ENCODE assay signal across 24 cellular contexts in the genomic region with DNA sequence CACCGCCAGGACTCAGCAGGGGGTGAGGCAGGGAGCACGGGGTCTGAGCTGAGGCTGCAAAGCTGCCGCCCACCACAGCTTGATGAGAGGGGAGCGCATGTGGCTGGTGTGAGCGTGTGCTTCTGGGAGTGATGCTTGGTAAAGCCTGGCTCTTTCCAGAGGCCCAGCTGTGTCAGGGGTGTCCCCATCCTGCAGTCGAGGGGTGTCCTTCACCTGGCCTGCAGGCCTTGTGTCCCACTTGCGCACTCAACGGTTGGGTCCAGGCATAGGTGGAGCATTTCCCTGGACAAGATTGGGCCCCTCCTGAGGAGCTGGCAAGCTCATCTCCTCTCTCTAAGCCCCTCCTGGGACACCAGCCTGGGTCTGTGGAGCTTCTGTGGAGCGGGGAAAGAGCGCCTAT.
DNase-seq lines count a peak whose midpoint lies in the region; ATAC-seq, FAIRE-seq and TF ChIP-seq lines count a peak whose summit lies in the region.
"Had no signal": no experiment of that assay in that cellular context is flagged by ENCODE, and none has a peak within 500 bp of the region (broad histone marks: within the 10 kb centered on the region; RNA-seq: fewer than 3 reads in every experiment).

No MANE protein-coding gene starts in this region.

- H3K79me2 ChIP-seq in H9 (ENCODE audit: insufficient read depth, low read length) = no peaks in the 10 kb centered on the region

- no peaks in the 10 kb centered on the region for H3K4me1 ChIP-seq in H9 (ENCODE audit: insufficient read depth, low read length)
- H3K4me1 ChIP-seq in kidney (ENCODE audit: control insufficient read depth in 1 of 2, insufficient read depth in 1 of 2, low read depth in 1 of 2, low read length in 2 of 2) = peaks cover 0 to 11% of the 10 kb centered on the region in 2 donors
- H3K4me1 ChIP-seq in spleen = peaks cover 0 to 4% (median 0%) of the 10 kb centered on the region in 6 donors
- H3K4me1 ChIP-seq: Caco-2, HAP-1 had no signal

- H3K36me3 ChIP-seq in kidney (ENCODE audit: control insufficient read depth in 1 of 2, insufficient read depth in 2 of 2, low read length in 2 of 2) (no peaks in the 10 kb centered on the region), spleen (peaks cover 0 to 78% (median 23%) of the 10 kb centered on the region in 6 donors)
- H3K36me3 ChIP-seq: HAP-1 had no signal

- ATAC-seq in GM21529 (IDR thresholded peaks at IDR 0.05; ENCODE audit: unreplicated experiment) = no peak
- ATAC-seq: GM12878, SK-N-SH treated with all-trans-retinoic acid at 6 μM for 48 hours had no signal

- no peak overlapping the region for H3K18ac ChIP-seq in H9 (ENCODE audit: insufficient read length, low read depth, low read length)

- H2BK120ac ChIP-seq in H9 (ENCODE audit: low read depth, low read length, poor library complexity, severe bottlenecking) = no peak overlapping the region

- TF ChIP-seq CTCF in H9 (conservative IDR thresholded peaks at IDR 0.05) = no peak
- TF ChIP-seq CTCF in kidney (IDR thresholded peaks at IDR 0.05; ENCODE audit: borderline replicate concordance, extremely low read depth, insufficient read depth) = no peak
- TF ChIP-seq CTCF in spleen (IDR thresholded peaks at IDR 0.05 in 8 of 11, conservative IDR thresholded peaks at IDR 0.05 in 3 of 11) = no peak

- no peak overlapping the region for H2AFZ ChIP-seq in H9 (ENCODE audit: low read length)

- no peaks in the 10 kb centered on the region for H3K79me1 ChIP-seq in H9 (ENCODE audit: insufficient read depth, low read depth, low read length, poor library complexity, severe bottlenecking)

- no peak overlapping the region for H3K4ac ChIP-seq in H9 (ENCODE audit: low read depth, low read length)

- H3K9ac ChIP-seq in H9 (ENCODE audit: extremely low read depth, insufficient read length, low read length) (no peak overlapping the region), kidney (ENCODE audit: low read length in 2 of 2) (no peak overlapping the region)
- H3K9ac ChIP-seq: KMS-11 had no signal

- no peak overlapping the region for H2BK20ac ChIP-seq in H9 (ENCODE audit: low read depth, low read length, poor library complexity, severe bottlenecking)

- H2BK12ac ChIP-seq in H9 (ENCODE audit: insufficient read length, low read depth, low read length) = no peak overlapping the region

- H4K8ac ChIP-seq in H9 (replicated peaks; ENCODE audit: insufficient read length, low read depth, low read length) = no peak overlapping the region

- H3K27me3 Mint-ChIP-seq in H9 (ENCODE audit: low read depth) = no peaks in the 10 kb centered on the region
- H3K27me3 Mint-ChIP-seq: CD4-positive, CD25-positive, alpha-beta regulatory T cell had no signal

- no peak overlapping the region for H2BK5ac ChIP-seq in H9 (ENCODE audit: insufficient read length, low read length)

- H3K23ac ChIP-seq in H9 (ENCODE audit: insufficient read length, low read depth, low read length) = no peak overlapping the region

- H3K4me3 Mint-ChIP-seq in H9 = no peak overlapping the region
- H3K4me3 Mint-ChIP-seq: CD4-positive, CD25-positive, alpha-beta regulatory T cell had no signal

- no peak overlapping the region for H3T11ph ChIP-seq in H9 (ENCODE audit: low read length)

- H3K56ac ChIP-seq in H9 (ENCODE audit: insufficient read length, low read depth, low read length) = no peak overlapping the region

- intact Hi-C loops in kidney (cut with DNase I) (no loop called here), spleen (cut with DNase I; ENCODE audit: low total_unique reads) (no loop called here)

- no peak for FAIRE-seq in kidney (lab: Jason Lieb, UNC)
- FAIRE-seq: GM12878, HTR-8/SVneo had no signal

- H3K27ac Mint-ChIP-seq in H9 = peak overlapping the region in 2 of 3 experiments; percentile 48 to 85; a peak in 2 of 7 replicates

- DNase-seq in H9 (no peak), NCI-H69 (lab: John Stamatoyannopoulos, UW) (peak; percentile 23), kidney (peak; percentile 28), spleen (peak; percentile 47), SW 1271 (lab: John Stamatoyannopoulos, UW) (no peak), superior temporal gyrus (ENCODE audit: extremely low spot score) (no peak)
- DNase-seq: Caco-2; CD4-positive, CD25-positive, alpha-beta regulatory T cell; DMS 273 treated with DMSO at 0.1 percent for 48 hours; DMS79 treated with DMSO at 0.1 percent for 48 hours; IMR-90; MV-4-11; NCI-H1105 treated with DMSO at 0.1 percent for 48 hours; NCI-H2029 treated with DMSO at 0.1 percent for 48 hours; NCI-H226; NCI-H510A treated with DMSO at 0.1 percent for 48 hours; NCI-H774; NK-92 treated with Interleukin-12 subunit alpha and Interleukin-12 subunit beta, amount 100 ng/mL, for 24 hours had no signal

- H3K9me3 ChIP-seq in H9 (ENCODE audit: control insufficient read depth, low read depth, low read length) (no peaks in the 10 kb centered on the region), kidney (ENCODE audit: control insufficient read depth in 1 of 2, low read length in 2 of 2) (no peaks in the 10 kb centered on the region), spleen (no peaks in the 10 kb centered on the region)
- H3K9me3 ChIP-seq: Caco-2, HAP-1 had no signal

- WGBS in H9 (ENCODE audit: extremely low coverage, insufficient read length, low lambda C conversion rate) = no CpG with 5 or more reads among the region's 10 CpGs
- 92 to 95% (median 94%) methylated on average over 5 to 10 of the region's 10 CpGs for WGBS in spleen, 5 donors

- H3K4me2 ChIP-seq in H9 (ENCODE audit: insufficient read depth, insufficient read length, low read length) = no peak overlapping the region
- H3K4me2 ChIP-seq: KMS-11 had no signal

- H3K9me3 Mint-ChIP-seq in H9 = no peaks in the 10 kb centered on the region
- H3K9me3 Mint-ChIP-seq: CD4-positive, CD25-positive, alpha-beta regulatory T cell had no signal

- no peak overlapping the region for H4K91ac ChIP-seq in H9 (ENCODE audit: insufficient read length, low read depth, low read length)

- H3K4me1 Mint-ChIP-seq in H9 = peaks cover 2 to 12% of the 10 kb centered on the region in 2 experiments

- H3K27me3 ChIP-seq in H9 (ENCODE audit: insufficient read depth, low read length) = no peaks in the 10 kb centered on the region
- no peaks in the 10 kb centered on the region for H3K27me3 ChIP-seq in spleen (replicated peaks in 1 of 7)

- no peak overlapping the region for H3K4me3 ChIP-seq in kidney (ENCODE audit: low read length in 2 of 2)
- H3K4me3 ChIP-seq in spleen = no peak overlapping the region
- H3K4me3 ChIP-seq: GM12878, HAP-1 had no signal

- no peak overlapping the region for H3K14ac ChIP-seq in H9 (ENCODE audit: insufficient read depth, low read length)

- H4K5ac ChIP-seq in H9 (ENCODE audit: insufficient read length, low read depth, low read length) = no peak overlapping the region

- H3K27ac ChIP-seq in H9 (ENCODE audit: insufficient read length, low read depth, low read length) = no peak overlapping the region
- no peak overlapping the region for H3K27ac ChIP-seq in kidney (ENCODE audit: low read depth in 2 of 2, low read length in 2 of 2)
- H3K27ac ChIP-seq in spleen = no peak overlapping the region
- H3K27ac ChIP-seq: KMS-11 had no signal

- H4K20me1 ChIP-seq in H9 (ENCODE audit: control insufficient read depth, insufficient read depth, insufficient read length) = no peaks in the 10 kb centered on the region

- no peak overlapping the region for H2AK5ac ChIP-seq in H9 (ENCODE audit: insufficient read length, low read length)

- H2BK15ac ChIP-seq in H9 (ENCODE audit: low read depth, low read length) = no peak overlapping the region

- TF ChIP-seq POLR2A in spleen (IDR thresholded peaks at IDR 0.05) = no peak

- no peaks in the 10 kb centered on the region for H3K23me2 ChIP-seq in H9 (ENCODE audit: insufficient read length, low read depth, low read length, poor library complexity, severe bottlenecking)

- H3K36me3 Mint-ChIP-seq in H9 (ENCODE audit: insufficient read depth in 1 of 3, low read depth in 3 of 3) = peaks cover 0 to 1% (median 0%) of the 10 kb centered on the region in 3 experiments; a peak in 1 of 7 replicates

Comparison
In these comparisons a context has a peak if more than half of its experiments do, and no peak if none do; other contexts are left out.
1. DNase-seq: peak in NCI-H69 (single experiment), kidney (single experiment) and spleen (single experiment); none in H9 (single experiment), SW 1271 (0 of 2) and superior temporal gyrus (single experiment).